27 cellular contexts compared by ENCODE assay signal in genomic region chr14:57413849-57414248, GRCh38.
"Had no signal": no experiment of that assay in that cellular context is flagged by ENCODE, and none has a peak within 500 bp of the region (broad histone marks: within the 10 kb centered on the region; RNA-seq: fewer than 3 reads in every experiment).

No MANE protein-coding gene starts in this region.

- H3K9me3 Mint-ChIP-seq: naive thymus-derived CD4-positive, alpha-beta T cell; nephron; stimulated activated effector memory CD8-positive, alpha-beta T cell treated with anti-CD3 and anti-CD28 coated beads, Interleukin-12 subunit alpha, Interleukin-12 subunit beta, amount 100 ng/mL, for 72 hours; type B pancreatic cell had no signal

- FAIRE-seq: colon, islet of Langerhans had no signal

- DNase-seq: dorsolateral prefrontal cortex; effector CD4-positive, alpha-beta T cell; foreskin fibroblast; heart left ventricle; hippocampal formation; left cardiac atrium; left lung; mesendoderm; midbrain; naive thymus-derived CD4-positive, alpha-beta T cell; nucleus accumbens; sigmoid colon; stimulated activated CD4-positive, alpha-beta T cell treated with anti-CD3 and anti-CD28 coated beads, Interleukin-2, amount 100 ng/mL, for 24 hours; stimulated activated CD4-positive, alpha-beta T cell treated with anti-CD3 and anti-CD28 coated beads, Interleukin-4, amount 100 ng/mL, for 24 hours; stimulated activated naive CD8-positive, alpha-beta T cell treated with anti-CD3 and anti-CD28 coated beads, Interleukin-15, Interleukin-2, amounts not matched to agents 100 U/mL and 50 U/mL, for 24 hours; substantia nigra; testis; tibial artery had no signal

- H3K27ac Mint-ChIP-seq: nephron; stimulated activated effector memory CD8-positive, alpha-beta T cell treated with anti-CD3 and anti-CD28 coated beads, Interleukin-12 subunit alpha, Interleukin-12 subunit beta, amount 100 ng/mL, for 72 hours; type B pancreatic cell had no signal

- H3K27me3 Mint-ChIP-seq: naive thymus-derived CD4-positive, alpha-beta T cell; type B pancreatic cell had no signal

- H3K4me1 ChIP-seq: gastroesophageal sphincter, left lung, prostate gland, right atrium auricular region, sigmoid colon, testis, tibial artery had no signal

- H3K4me3 Mint-ChIP-seq: naive thymus-derived CD4-positive, alpha-beta T cell; nephron; stimulated activated effector memory CD8-positive, alpha-beta T cell treated with anti-CD3 and anti-CD28 coated beads, Interleukin-12 subunit alpha, Interleukin-12 subunit beta, amount 100 ng/mL, for 72 hours; type B pancreatic cell had no signal

- H3K9me3 ChIP-seq: gastroesophageal sphincter, heart left ventricle, left lung, prostate gland, right atrium auricular region, sigmoid colon, testis, tibial artery had no signal

- H3K4me1 Mint-ChIP-seq: nephron; stimulated activated effector memory CD8-positive, alpha-beta T cell treated with anti-CD3 and anti-CD28 coated beads, Interleukin-12 subunit alpha, Interleukin-12 subunit beta, amount 100 ng/mL, for 72 hours had no signal

- H3K4me3 ChIP-seq: dorsolateral prefrontal cortex, gastroesophageal sphincter, heart left ventricle, left lung, prostate gland, right atrium auricular region, sigmoid colon, testis, tibial artery had no signal

- ATAC-seq: esophagus mucosa; gastroesophageal sphincter; heart left ventricle; left cardiac atrium; left lung; naive thymus-derived CD4-positive, alpha-beta T cell; stimulated activated effector memory CD8-positive, alpha-beta T cell treated with anti-CD3 and anti-CD28 coated beads, Interleukin-12 subunit alpha, Interleukin-12 subunit beta, amount 100 ng/mL, for 72 hours; stimulated activated naive CD8-positive, alpha-beta T cell treated with anti-CD3 and anti-CD28 coated beads, Interleukin-15, Interleukin-2, amounts not matched to agents 100 U/mL and 50 U/mL, for 24 hours had no signal

- H3K36me3 ChIP-seq: prostate gland, right atrium auricular region had no signal

- H3K27ac ChIP-seq: gastroesophageal sphincter, heart left ventricle, left lung, prostate gland, right atrium auricular region, sigmoid colon, testis, tibial artery had no signal

- H3K27me3 ChIP-seq: dorsolateral prefrontal cortex, gastroesophageal sphincter, heart left ventricle, left lung, right atrium auricular region, sigmoid colon, testis, tibial artery had no signal
